Comparison of ENCODE assay signal across 1 cellular context in genomic region chr15:75335313-75335704, GRCh38.
TF ChIP-seq lines count a peak whose summit lies in the region.

No MANE protein-coding gene starts in this region.

TF ChIP-seq in IMR-90, 13 proteins besides CTCF, POLR2A, EP300 and RAD21 (continued from another document):
- TF ChIP-seq, protein P1, sequence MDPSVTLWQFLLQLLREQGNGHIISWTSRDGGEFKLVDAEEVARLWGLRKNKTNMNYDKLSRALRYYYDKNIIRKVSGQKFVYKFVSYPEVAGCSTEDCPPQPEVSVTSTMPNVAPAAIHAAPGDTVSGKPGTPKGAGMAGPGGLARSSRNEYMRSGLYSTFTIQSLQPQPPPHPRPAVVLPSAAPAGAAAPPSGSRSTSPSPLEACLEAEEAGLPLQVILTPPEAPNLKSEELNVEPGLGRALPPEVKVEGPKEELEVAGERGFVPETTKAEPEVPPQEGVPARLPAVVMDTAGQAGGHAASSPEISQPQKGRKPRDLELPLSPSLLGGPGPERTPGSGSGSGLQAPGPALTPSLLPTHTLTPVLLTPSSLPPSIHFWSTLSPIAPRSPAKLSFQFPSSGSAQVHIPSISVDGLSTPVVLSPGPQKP (IDR thresholded peaks at IDR 0.05; ENCODE audit: borderline replicate concordance, low read depth, low read length): no peak
- no peak for TF ChIP-seq RCOR1 (IDR thresholded peaks at IDR 0.05; ENCODE audit: insufficient replicate concordance, low read length)
TF ChIP-seq in IMR-90: peak in this region for 0.
